In genomic region chr17:7219812-7220592, GRCh38 we compare ENCODE assay signal across 1 cellular context.
TF ChIP-seq lines count a peak whose summit lies in the region.

Gene ACADVL, plus strand, starts transcription at chr17:7219938. Its CDS starts 47 bp downstream, at chr17:7219985.
Gene DLG4, minus strand, starts transcription at chr17:7219836.

TF ChIP-seq in HepG2, 621 proteins besides CTCF, POLR2A, EP300 and RAD21 (continued from another document and continues in another):
- TF ChIP-seq ZNF235 (CRISPR knock-in tag; IDR thresholded peaks at IDR 0.05; ENCODE audit: borderline replicate concordance): 0 out of 2 replicates have a peak, but pooled peaks have one; percentile 70
- TF ChIP-seq GLI4 (CRISPR knock-in tag; IDR thresholded peaks at IDR 0.05; ENCODE audit: borderline replicate concordance): peak; percentile 94; the same call in 1 of the 2 replicates
- TF ChIP-seq DNMT1 (CRISPR knock-in tag; IDR thresholded peaks at IDR 0.05): peak; percentile 73
- peak; percentile 48; the same call in 1 of the 2 replicates for TF ChIP-seq ZNF788 (CRISPR knock-in tag; IDR thresholded peaks at IDR 0.05; ENCODE audit: borderline replicate concordance)
- TF ChIP-seq NFYB (CRISPR knock-in tag; IDR thresholded peaks at IDR 0.05): 0 out of 2 replicates have a peak, but pooled peaks have one; percentile 3
- TF ChIP-seq NR2F2 (IDR thresholded peaks at IDR 0.05; ENCODE audit: borderline replicate concordance, low read depth): peak; percentile 5; the same call in 1 of the 2 replicates
- peak; percentile 70 for TF ChIP-seq HNRNPLL (IDR thresholded peaks at IDR 0.05; ENCODE audit: low read depth, low read length, poor library complexity, severe bottlenecking)
- TF ChIP-seq SAFB2 (CRISPR knock-in tag; IDR thresholded peaks at IDR 0.05; ENCODE audit: borderline replicate concordance, low read depth): peak; percentile 94
- peak; percentile 19; the same call in 1 of the 2 replicates for TF ChIP-seq ZBED4 (CRISPR knock-in tag; IDR thresholded peaks at IDR 0.05; ENCODE audit: borderline replicate concordance)
- peak; percentile 74; the same call in 1 of the 2 replicates for TF ChIP-seq MXD3 (CRISPR knock-in tag; IDR thresholded peaks at IDR 0.05)
- peak; percentile 45; the same call in 1 of the 2 replicates for TF ChIP-seq ZNF580 (CRISPR knock-in tag; IDR thresholded peaks at IDR 0.05; ENCODE audit: borderline replicate concordance, low read depth)
- no peak for TF ChIP-seq E2F5 (CRISPR knock-in tag; conservative IDR thresholded peaks at IDR 0.05)
- TF ChIP-seq ZBTB40 (IDR thresholded peaks at IDR 0.05): no peak
- TF ChIP-seq ZBTB40 (CRISPR knock-in tag; IDR thresholded peaks at IDR 0.05): peak; percentile 67; the same call in 1 of the 2 replicates
- TF ChIP-seq NBN (conservative IDR thresholded peaks at IDR 0.05): no peak
- TF ChIP-seq ZSCAN25 (CRISPR knock-in tag; IDR thresholded peaks at IDR 0.05): peak; percentile 66
- peak; percentile 80 for TF ChIP-seq FOSL1 (CRISPR knock-in tag; IDR thresholded peaks at IDR 0.05; ENCODE audit: borderline replicate concordance)
- no peak for TF ChIP-seq PLSCR1 (CRISPR knock-in tag; IDR thresholded peaks at IDR 0.05; ENCODE audit: borderline replicate concordance)
- TF ChIP-seq ZFX (CRISPR knock-in tag; IDR thresholded peaks at IDR 0.05; ENCODE audit: low read depth): peak; percentile 80
- peak; percentile 73; the same call in 1 of the 2 replicates for TF ChIP-seq SALL2 (CRISPR knock-in tag; IDR thresholded peaks at IDR 0.05)
- no peak for TF ChIP-seq PBX3 (CRISPR knock-in tag; IDR thresholded peaks at IDR 0.05; ENCODE audit: borderline replicate concordance)
- TF ChIP-seq KMT2A (CRISPR knock-in tag; IDR thresholded peaks at IDR 0.05): peak; percentile 68
- TF ChIP-seq SRSF9 (IDR thresholded peaks at IDR 0.05; ENCODE audit: borderline replicate concordance, insufficient read depth, low read depth, low read length, poor library complexity, severe bottlenecking): no peak
- peak; percentile 93 for TF ChIP-seq IKZF4 (CRISPR knock-in tag; IDR thresholded peaks at IDR 0.05; ENCODE audit: borderline replicate concordance, low read depth, not compliant biosample characterization)
- peak; percentile 36; the same call in 1 of the 2 replicates for TF ChIP-seq ARHGAP35 (CRISPR knock-in tag; IDR thresholded peaks at IDR 0.05; ENCODE audit: borderline replicate concordance)
- 0 out of 2 replicates have a peak, but pooled peaks have one; percentile 51 for TF ChIP-seq ZNF639 (CRISPR knock-in tag; conservative IDR thresholded peaks at IDR 0.05)
- 0 out of 2 replicates have a peak, but pooled peaks have one; percentile 27 for TF ChIP-seq NR2F6 (IDR thresholded peaks at IDR 0.05)
- peak; percentile 56; the same call in 1 of the 2 replicates for TF ChIP-seq NR2F6 (CRISPR knock-in tag; IDR thresholded peaks at IDR 0.05)
- peak; percentile 88; the same call in 1 of the 2 replicates for TF ChIP-seq ZNF274 (CRISPR knock-in tag; IDR thresholded peaks at IDR 0.05)
- TF ChIP-seq ZNF784 (CRISPR knock-in tag; IDR thresholded peaks at IDR 0.05; ENCODE audit: borderline replicate concordance): peak; percentile 93
- no peak for TF ChIP-seq ZNF678 (CRISPR knock-in tag; IDR thresholded peaks at IDR 0.05)
- peak; percentile 84 for TF ChIP-seq POGK (CRISPR knock-in tag; conservative IDR thresholded peaks at IDR 0.05)
- TF ChIP-seq ZFP36L1 (CRISPR knock-in tag; IDR thresholded peaks at IDR 0.05): 0 out of 2 replicates have a peak, but pooled peaks have one; percentile 9
- TF ChIP-seq GFI1 (CRISPR knock-in tag; IDR thresholded peaks at IDR 0.05; ENCODE audit: borderline replicate concordance): no peak
- peak; percentile 77 for TF ChIP-seq ZFY (CRISPR knock-in tag; IDR thresholded peaks at IDR 0.05)
- no peak for TF ChIP-seq ZNF614 (CRISPR knock-in tag; IDR thresholded peaks at IDR 0.05; ENCODE audit: borderline replicate concordance)
- no peak; the same call in 1 of the 2 replicates for TF ChIP-seq HDAC2 (CRISPR knock-in tag; IDR thresholded peaks at IDR 0.05)
